9 cellular contexts compared by ENCODE assay signal in the genomic region with DNA sequence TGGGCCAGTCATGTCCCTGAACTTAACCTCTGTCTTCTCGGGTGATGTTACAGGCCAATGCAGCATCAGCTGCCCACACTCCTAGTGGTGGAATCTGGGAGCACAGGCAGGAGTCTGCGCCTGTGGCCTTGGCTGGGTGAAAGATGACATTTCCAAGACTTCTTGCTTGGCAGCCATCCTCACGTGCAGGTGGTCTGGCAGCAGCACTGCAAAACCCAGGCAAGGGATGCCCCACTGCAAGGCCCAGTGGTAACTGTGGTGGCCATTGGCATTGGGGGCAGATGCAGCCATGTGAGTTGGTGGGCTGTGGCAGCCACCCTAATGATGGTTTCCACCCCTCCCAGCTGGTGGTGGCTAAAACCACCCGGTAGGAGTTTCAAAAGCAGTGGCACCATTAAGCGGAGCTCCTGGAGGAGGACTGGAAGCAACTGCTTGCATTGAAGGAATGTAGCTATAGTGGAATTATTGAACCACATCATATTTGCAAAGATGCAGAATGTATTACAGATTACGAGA.
DNase-seq lines count a peak whose midpoint lies in the region; ATAC-seq and TF ChIP-seq lines count a peak whose summit lies in the region.
"Had no signal": no experiment of that assay in that cellular context is flagged by ENCODE, and none has a peak within 500 bp of the region (broad histone marks: within the 10 kb centered on the region; RNA-seq: fewer than 3 reads in every experiment).

No MANE protein-coding gene starts in this region.

- H3K4me2 ChIP-seq in HCT116 (ENCODE audit: low read length) = no peak overlapping the region

- RAD21 ChIA-PET in HCT116 (lab: Charles Lee; ENCODE audit: low non-redundant PET in 1 of 2, low total read pairs in 2 of 2, uncharacterized antibody in 2 of 2, unreplicated experiment in 2 of 2) = no interaction called here

- TF ChIP-seq RAD21 in HCT116 (IDR thresholded peaks at IDR 0.05; ENCODE audit: low read depth) = no peak

- CTCF ChIA-PET in HCT116 (lab: Charles Lee) = no interaction called here

- TF ChIP-seq POLR2A in HCT116 (IDR thresholded peaks at IDR 0.05; ENCODE audit: borderline replicate concordance, extremely low read depth, insufficient read depth, insufficient read length) = no peak

- H3K27ac Mint-ChIP-seq in CD14-positive monocyte = peak overlapping the region in 1 of 7 donors; percentile 6
- H3K27ac Mint-ChIP-seq in mesothelial cell of epicardium = no peak overlapping the region
- H3K27ac Mint-ChIP-seq: stimulated activated naive CD8-positive, alpha-beta T cell treated with anti-CD3 and anti-CD28 coated beads, Interleukin-15, Interleukin-2, amounts not matched to agents 100 ng/mL and 50 ng/mL, for 24 hours had no signal

- TF ChIP-seq CTCF in CD14-positive monocyte (IDR thresholded peaks at IDR 0.05) = peak; percentile 36
- TF ChIP-seq CTCF in HCT116 (IDR thresholded peaks at IDR 0.05 in 2 of 3, conservative IDR thresholded peaks at IDR 0.05 in 1 of 3; ENCODE audit: borderline replicate concordance in 1 of 3, insufficient read depth in 1 of 3, low read depth in 2 of 3, low read length in 2 of 3) = peak in 2 of 3 experiments; percentile 65 to 71; a peak in 4 of 6 replicates
- TF ChIP-seq CTCF in mesothelial cell of epicardium (IDR thresholded peaks at IDR 0.05; ENCODE audit: unreplicated experiment) = peak; percentile 41

- no peaks in the 10 kb centered on the region for H3K79me2 ChIP-seq in HCT116 (ENCODE audit: insufficient read depth, low read length)

- intact Hi-C loops in CD14-positive monocyte (cut with micrococcal nuclease) = no loop called here
- intact Hi-C loops in HCT116 (cut with micrococcal nuclease) = loop anchor here (10.0 kb wide), 1 partner anchor 52 kb away; no protein-coding TSS in a partner anchor

- no peak overlapping the region for H3K4me3 ChIP-seq in HCT116 (replicated peaks in 1 of 2; ENCODE audit: low read depth in 1 of 2, low read length in 2 of 2)

- H3K9ac ChIP-seq in HCT116 (ENCODE audit: low read length) = no peak overlapping the region

- H3K9me3 Mint-ChIP-seq in CD14-positive monocyte = no peaks in the 10 kb centered on the region
- H3K9me3 Mint-ChIP-seq in mesothelial cell of epicardium = no peaks in the 10 kb centered on the region
- H3K9me3 Mint-ChIP-seq: stimulated activated naive CD8-positive, alpha-beta T cell treated with anti-CD3 and anti-CD28 coated beads, Interleukin-15, Interleukin-2, amounts not matched to agents 100 ng/mL and 50 ng/mL, for 24 hours had no signal

- DNase-seq in CD14-positive monocyte (ENCODE audit: low spot score) (no peak), HCT116 (ENCODE audit: low read depth, low spot score) (peak; percentile 21), amniotic epithelial cell (ENCODE audit: low read depth) (peak; percentile 8), mesothelial cell of epicardium (ENCODE audit: low spot score in 2 of 2, unreplicated experiment in 2 of 2) (no peak), NCI-H2196 treated with DMSO at 0.1 percent for 48 hours (lab: John Stamatoyannopoulos, UW; ENCODE audit: unreplicated experiment) (no peak)

- no TSS peak for BruUV-seq in HCT116 (replicated peaks; lab: Mats Ljungman, UMichigan)

- H3K4me3 Mint-ChIP-seq in CD14-positive monocyte = no peak overlapping the region
- no peak overlapping the region for H3K4me3 Mint-ChIP-seq in mesothelial cell of epicardium
- H3K4me3 Mint-ChIP-seq: stimulated activated naive CD8-positive, alpha-beta T cell treated with anti-CD3 and anti-CD28 coated beads, Interleukin-15, Interleukin-2, amounts not matched to agents 100 ng/mL and 50 ng/mL, for 24 hours had no signal

- H3K4me1 ChIP-seq in HCT116 (ENCODE audit: control insufficient read depth in 1 of 2, insufficient read depth in 2 of 2, low read length in 2 of 2) = peaks cover 0 to 9% of the 10 kb centered on the region in 2 experiments; a peak in 2 of 4 replicates

- no peaks in the 10 kb centered on the region for H3K36me3 ChIP-seq in HCT116 (ENCODE audit: control insufficient read depth in 1 of 2, insufficient read depth in 2 of 2, low read length in 2 of 2)

- peak; percentile 85 for ATAC-seq in HCT116
- no peak for ATAC-seq in GM19328 (IDR thresholded peaks at IDR 0.05; ENCODE audit: unreplicated experiment)
- no peak for ATAC-seq in GM21576 (IDR thresholded peaks at IDR 0.05; ENCODE audit: unreplicated experiment)
- ATAC-seq in GM21529 (IDR thresholded peaks at IDR 0.05; ENCODE audit: unreplicated experiment) = no peak

- H3K4me1 Mint-ChIP-seq in CD14-positive monocyte (peaks cover 30% of the 10 kb centered on the region), mesothelial cell of epicardium (no peaks in the 10 kb centered on the region)

- H3K27me3 Mint-ChIP-seq in CD14-positive monocyte (ENCODE audit: low read depth in 3 of 3) (peaks cover 0 to 3% (median 0%) of the 10 kb centered on the region in 3 donors), mesothelial cell of epicardium (ENCODE audit: low read depth) (peaks cover 60% of the 10 kb centered on the region)

- H3K27me3 ChIP-seq in HCT116 (ENCODE audit: insufficient read depth, low read length) = no peaks in the 10 kb centered on the region

- no peaks in the 10 kb centered on the region for H3K36me3 Mint-ChIP-seq in CD14-positive monocyte
- no peaks in the 10 kb centered on the region for H3K36me3 Mint-ChIP-seq in mesothelial cell of epicardium

- POLR2A ChIA-PET in HCT116 (lab: Charles Lee) = no interaction called here

- H3K9me2 ChIP-seq in HCT116 (ENCODE audit: insufficient read depth) = no peaks in the 10 kb centered on the region

- H3K9me3 ChIP-seq in HCT116 (ENCODE audit: control insufficient read depth in 1 of 2, insufficient read depth in 1 of 2, low read depth in 1 of 2, low read length in 2 of 2) = no peaks in the 10 kb centered on the region

- no peak overlapping the region for H3K27ac ChIP-seq in HCT116 (ENCODE audit: low read depth, low read length)

- H2AFZ ChIP-seq in HCT116 (ENCODE audit: low read depth, low read length, poor library complexity, severe bottlenecking) = no peak overlapping the region

- no peaks in the 10 kb centered on the region for H4K20me1 ChIP-seq in HCT116 (ENCODE audit: insufficient read depth)

TF ChIP-seq in HCT116, 20 proteins besides CTCF, POLR2A, EP300 and RAD21 (continues in another document):
- TF ChIP-seq, protein P1, sequence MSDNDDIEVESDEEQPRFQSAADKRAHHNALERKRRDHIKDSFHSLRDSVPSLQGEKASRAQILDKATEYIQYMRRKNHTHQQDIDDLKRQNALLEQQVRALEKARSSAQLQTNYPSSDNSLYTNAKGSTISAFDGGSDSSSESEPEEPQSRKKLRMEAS (IDR thresholded peaks at IDR 0.05) = no peak
- TF ChIP-seq TCF7L2 (IDR thresholded peaks at IDR 0.05; ENCODE audit: borderline replicate concordance, extremely low read depth, insufficient read depth, insufficient read length) (no peak), EZH2 (IDR thresholded peaks at IDR 0.05) (no peak), CBX3 (IDR thresholded peaks at IDR 0.05; ENCODE audit: low read depth) (no peak), SRF (IDR thresholded peaks at IDR 0.05; ENCODE audit: low read depth) (no peak), ZNF274 (IDR thresholded peaks at IDR 0.05; ENCODE audit: low read depth, low read length) (no peak), EZH2phosphoT487 (IDR thresholded peaks at IDR 0.05; ENCODE audit: borderline replicate concordance) (no peak), SP1 (IDR thresholded peaks at IDR 0.05; ENCODE audit: low read depth) (no peak), ZFX (IDR thresholded peaks at IDR 0.05) (no peak), CEBPB (IDR thresholded peaks at IDR 0.05; ENCODE audit: low read depth) (no peak), POLR2AphosphoS5 (IDR thresholded peaks at IDR 0.05; ENCODE audit: low read depth, low read length) (no peak), SIN3A (IDR thresholded peaks at IDR 0.05; ENCODE audit: low read depth) (no peak), ELF1 (IDR thresholded peaks at IDR 0.05; ENCODE audit: borderline replicate concordance, low read depth) (no peak), EGR1 (IDR thresholded peaks at IDR 0.05; ENCODE audit: low read depth) (no peak)
- TF ChIP-seq, protein P2, sequence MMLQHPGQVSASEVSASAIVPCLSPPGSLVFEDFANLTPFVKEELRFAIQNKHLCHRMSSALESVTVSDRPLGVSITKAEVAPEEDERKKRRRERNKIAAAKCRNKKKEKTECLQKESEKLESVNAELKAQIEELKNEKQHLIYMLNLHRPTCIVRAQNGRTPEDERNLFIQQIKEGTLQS (IDR thresholded peaks at IDR 0.05) = no peak
- TF ChIP-seq, protein P3, sequence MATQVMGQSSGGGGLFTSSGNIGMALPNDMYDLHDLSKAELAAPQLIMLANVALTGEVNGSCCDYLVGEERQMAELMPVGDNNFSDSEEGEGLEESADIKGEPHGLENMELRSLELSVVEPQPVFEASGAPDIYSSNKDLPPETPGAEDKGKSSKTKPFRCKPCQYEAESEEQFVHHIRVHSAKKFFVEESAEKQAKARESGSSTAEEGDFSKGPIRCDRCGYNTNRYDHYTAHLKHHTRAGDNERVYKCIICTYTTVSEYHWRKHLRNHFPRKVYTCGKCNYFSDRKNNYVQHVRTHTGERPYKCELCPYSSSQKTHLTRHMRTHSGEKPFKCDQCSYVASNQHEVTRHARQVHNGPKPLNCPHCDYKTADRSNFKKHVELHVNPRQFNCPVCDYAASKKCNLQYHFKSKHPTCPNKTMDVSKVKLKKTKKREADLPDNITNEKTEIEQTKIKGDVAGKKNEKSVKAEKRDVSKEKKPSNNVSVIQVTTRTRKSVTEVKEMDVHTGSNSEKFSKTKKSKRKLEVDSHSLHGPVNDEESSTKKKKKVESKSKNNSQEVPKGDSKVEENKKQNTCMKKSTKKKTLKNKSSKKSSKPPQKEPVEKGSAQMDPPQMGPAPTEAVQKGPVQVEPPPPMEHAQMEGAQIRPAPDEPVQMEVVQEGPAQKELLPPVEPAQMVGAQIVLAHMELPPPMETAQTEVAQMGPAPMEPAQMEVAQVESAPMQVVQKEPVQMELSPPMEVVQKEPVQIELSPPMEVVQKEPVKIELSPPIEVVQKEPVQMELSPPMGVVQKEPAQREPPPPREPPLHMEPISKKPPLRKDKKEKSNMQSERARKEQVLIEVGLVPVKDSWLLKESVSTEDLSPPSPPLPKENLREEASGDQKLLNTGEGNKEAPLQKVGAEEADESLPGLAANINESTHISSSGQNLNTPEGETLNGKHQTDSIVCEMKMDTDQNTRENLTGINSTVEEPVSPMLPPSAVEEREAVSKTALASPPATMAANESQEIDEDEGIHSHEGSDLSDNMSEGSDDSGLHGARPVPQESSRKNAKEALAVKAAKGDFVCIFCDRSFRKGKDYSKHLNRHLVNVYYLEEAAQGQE (IDR thresholded peaks at IDR 0.05; ENCODE audit: low read depth) = no peak

Comparison
In these comparisons a context has a peak if more than half of its experiments do, and no peak if none do; other contexts are left out.
1. DNase-seq: peak in HCT116 (single experiment) and amniotic epithelial cell (single experiment); none in CD14-positive monocyte (single experiment), mesothelial cell of epicardium (0 of 2) and NCI-H2196 treated with DMSO at 0.1 percent for 48 hours (single experiment).
2. Peak in every context shown above with its lines, with median percentiles within 50 percentile points of each other: CTCF ChIP-seq.